In genomic region chr7:100162874-100163533, GRCh38 we compare ENCODE assay signal across 14 cellular contexts. TPM values are rescaled to one million over a fixed set of nuclear protein-coding genes. Genes with fewer than 3 reads are reported as not detected.
DNase-seq lines count a peak whose midpoint lies in the region; ATAC-seq and TF ChIP-seq lines count a peak whose summit lies in the region.
"Had no signal": no experiment of that assay in that cellular context is flagged by ENCODE, and none has a peak within 500 bp of the region (broad histone marks: within the 10 kb centered on the region; RNA-seq: fewer than 3 reads in every experiment).

No MANE protein-coding gene starts in this region.

- peaks cover 20% of the 10 kb centered on the region for H3K27me3 Mint-ChIP-seq in activated B cell treated with CpG ODN at 0.5 μM for 24 hours

- H3K9me3 Mint-ChIP-seq in activated B cell treated with CpG ODN at 0.5 μM for 24 hours = no peaks in the 10 kb centered on the region

- CTCF ChIA-PET in HEK293 (lab: Yijun Ruan, JAX) = interaction anchor here (0.6 to 0.7 kb wide), 2 partner anchors 30 to 55 kb away, joined by 3 to 6 read pairs; no protein-coding TSS in a partner anchor
- CTCF ChIA-PET in activated B cell treated with CpG ODN at 0.5 μM for 24 hours (lab: Charles Lee) = no interaction called here

- H3K27ac Mint-ChIP-seq in activated B cell treated with CpG ODN at 0.5 μM for 24 hours = peak overlapping the region; percentile 11

- POLR2A ChIA-PET in HEK293 (lab: Yijun Ruan, JAX) = interaction anchor here (0.7 to 1.4 kb wide), 2 partner anchors 14 to 27 kb away, joined by 4 to 6 read pairs; partner anchors contain the start of gene LAMTOR4
- POLR2A ChIA-PET in activated B cell treated with CpG ODN at 0.5 μM for 24 hours (lab: Charles Lee) = interaction anchor here (0.6 to 0.7 kb wide), 3 partner anchors 14 to 266 kb away, joined by 3 to 4 read pairs (median 3); partner anchors contain the start of genes GPC2 and ZCWPW1

- H3K4me3 Mint-ChIP-seq in activated B cell treated with CpG ODN at 0.5 μM for 24 hours = no peak overlapping the region

- ATAC-seq in activated B cell treated with CpG ODN at 0.5 μM for 24 hours (ENCODE audit: low read depth) = no peak
- ATAC-seq in mucosa of descending colon = peak; percentile 81
- ATAC-seq in GM19397 (IDR thresholded peaks at IDR 0.05; ENCODE audit: unreplicated experiment) = no peak

- intact Hi-C loops in activated B cell treated with CpG ODN at 0.5 μM for 24 hours (cut with micrococcal nuclease) = no loop called here
- intact Hi-C loops in mucosa of descending colon (cut with DNase I, micrococcal nuclease) = no loop called here

- H3K4me1 ChIP-seq in HEK293 (ENCODE audit: control insufficient read depth, insufficient read depth, low read length) (peaks cover 8% of the 10 kb centered on the region), mucosa of descending colon (ENCODE audit: low read depth) (peaks cover 10% of the 10 kb centered on the region)
- H3K4me1 ChIP-seq: uterus had no signal

- H3K36me3 Mint-ChIP-seq in activated B cell treated with CpG ODN at 0.5 μM for 24 hours (ENCODE audit: low read depth) = no peaks in the 10 kb centered on the region

- H3K27ac ChIP-seq in HEK293 (ENCODE audit: extremely low read depth, low read depth, low read length) = no peak overlapping the region
- H3K27ac ChIP-seq: cardiac muscle cell, uterus had no signal

- peaks cover 34% of the 10 kb centered on the region for H3K4me1 Mint-ChIP-seq in activated B cell treated with CpG ODN at 0.5 μM for 24 hours

- no peaks in the 10 kb centered on the region for H3K9me3 ChIP-seq in HEK293 (ENCODE audit: control insufficient read depth, insufficient read depth, low read depth, low read length)
- H3K9me3 ChIP-seq in mucosa of descending colon = no peaks in the 10 kb centered on the region
- H3K9me3 ChIP-seq: uterus had no signal

- peak; percentile 10 for DNase-seq in DMS79 (lab: John Stamatoyannopoulos, UW)
- no peak for DNase-seq in DMS79 treated with DMSO at 0.1 percent for 48 hours (lab: John Stamatoyannopoulos, UW)
- no peak for DNase-seq in activated B cell treated with CpG ODN at 0.5 μM for 24 hours
- DNase-seq in mucosa of descending colon = peak; percentile 75 to 80 (median 77)
- no peak for DNase-seq in HCEC 1CT
- no peak for DNase-seq in dedifferentiated amniotic fluid mesenchymal stem cell (ENCODE audit: extremely low spot score)
- DNase-seq: DND-41, NCI-H524, uterus had no signal

- H3K36me3 ChIP-seq in HEK293 (ENCODE audit: control insufficient read depth in 2 of 2, insufficient read depth in 1 of 2, low read length in 2 of 2) (no peaks in the 10 kb centered on the region), mucosa of descending colon (ENCODE audit: low read depth) (no peaks in the 10 kb centered on the region)
- H3K36me3 ChIP-seq: cardiac muscle cell, uterus had no signal

- H3K4me3 ChIP-seq in HEK293 (ENCODE audit: low read depth, low read length) = no peak overlapping the region
- no peak overlapping the region for H3K4me3 ChIP-seq in mucosa of descending colon
- H3K4me3 ChIP-seq: cardiac muscle cell, lung, uterus had no signal

- TF ChIP-seq CTCF in HEK293 (tag by site-specific recombination; IDR thresholded peaks at IDR 0.05) (no peak), activated B cell treated with CpG ODN at 0.5 μM for 24 hours (IDR thresholded peaks at IDR 0.05) (no peak), mucosa of descending colon (IDR thresholded peaks at IDR 0.05) (no peak)

TF ChIP-seq in HEK293, 187 proteins besides CTCF, POLR2A, EP300 and RAD21 (continues in another document):
- TF ChIP-seq SCRT2 (tag by site-specific recombination; IDR thresholded peaks at IDR 0.05) = peak; percentile 96
- peak; percentile 17; the same call in 1 of the 2 replicates for TF ChIP-seq ZBTB8A (tag by site-specific recombination; IDR thresholded peaks at IDR 0.05)
- TF ChIP-seq INSM2 (tag by site-specific recombination; IDR thresholded peaks at IDR 0.05) = no peak
- TF ChIP-seq ZIC2 (tag by site-specific recombination; IDR thresholded peaks at IDR 0.05) = peak; percentile 63
- TF ChIP-seq HIC1 (tag by site-specific recombination; IDR thresholded peaks at IDR 0.05) = peak; percentile 31; the same call in 1 of the 2 replicates
- TF ChIP-seq ZNF433 (tag by site-specific recombination; IDR thresholded peaks at IDR 0.05; ENCODE audit: low read depth) = no peak
- no peak for TF ChIP-seq ZBTB49 (tag by site-specific recombination; IDR thresholded peaks at IDR 0.05; ENCODE audit: low read depth)
- no peak for TF ChIP-seq ZBTB26 (tag by site-specific recombination; optimal IDR thresholded peaks at IDR 0.05)
- peak; percentile 42; the same call in 1 of the 2 replicates for TF ChIP-seq KLF1 (tag by site-specific recombination; IDR thresholded peaks at IDR 0.05)
- no peak for TF ChIP-seq BCL11A (tag by site-specific recombination; IDR thresholded peaks at IDR 0.05; ENCODE audit: low read depth)
- TF ChIP-seq ZNF704 (tag by site-specific recombination; IDR thresholded peaks at IDR 0.05) = no peak

RNA-seq across cellular contexts. Expression of gene TRAPPC14, which starts 4.5 kb away (rescaled TPM):
- total RNA-seq in activated B cell treated with CpG ODN at 0.5 μM for 24 hours (55.7 and 65.3 TPM in 2 replicates), mucosa of descending colon (10 to 100 TPM; 36.7 to 78.9 (median 49.0) TPM)

RNA-seq across cellular contexts. Expression of gene GAL3ST4, which starts 5.4 kb away (rescaled TPM):
- total RNA-seq in activated B cell treated with CpG ODN at 0.5 μM for 24 hours = 0.10 and 1.2 TPM in 2 replicates
- total RNA-seq in mucosa of descending colon = 1 to 10 TPM; 5.4 to 8.0 (median 6.1) TPM

RNA-seq across cellular contexts. Expression of gene GPC2, which starts 14.2 kb away (rescaled TPM):
- total RNA-seq in activated B cell treated with CpG ODN at 0.5 μM for 24 hours (5.0 and 5.1 TPM in 2 replicates), mucosa of descending colon (1 to 10 TPM; 3.4 to 6.2 (median 5.1) TPM)

RNA-seq across cellular contexts. Expression of gene LAMTOR4, which starts 14.3 kb away (rescaled TPM):
- total RNA-seq in activated B cell treated with CpG ODN at 0.5 μM for 24 hours (151 and 161 TPM in 2 replicates), mucosa of descending colon (100 to 1,000 TPM; 135 to 221 (median 187) TPM)

RNA-seq across cellular contexts. Expression of gene STAG3, which starts 14.7 kb away (rescaled TPM):
- 41.3 and 42.4 TPM in 2 replicates for total RNA-seq in activated B cell treated with CpG ODN at 0.5 μM for 24 hours
- total RNA-seq in mucosa of descending colon = 1 to 10 TPM; 2.4 to 6.4 (median 2.8) TPM
- total RNA-seq: renal cortical epithelial cell had no signal

Comparison
In these comparisons a context has a peak if more than half of its experiments do, and no peak if none do; other contexts are left out.
1. DNase-seq: peak in DMS79 (single experiment) and mucosa of descending colon (3 of 3); none in DMS79 treated with DMSO at 0.1 percent for 48 hours (single experiment), activated B cell treated with CpG ODN at 0.5 μM for 24 hours (single experiment), HCEC 1CT (single experiment) and dedifferentiated amniotic fluid mesenchymal stem cell (single experiment).